1 cellular context compared by ENCODE assay signal in genomic region chr2:211396815-211397214, GRCh38.
TF ChIP-seq lines count a peak whose summit lies in the region.

No MANE protein-coding gene starts in this region.

TF ChIP-seq in HepG2, 621 proteins besides CTCF, POLR2A, EP300 and RAD21 (continued from another document):
- TF ChIP-seq ZNF687 (CRISPR knock-in tag; IDR thresholded peaks at IDR 0.05) (no peak), GLMP (CRISPR knock-in tag; IDR thresholded peaks at IDR 0.05; ENCODE audit: borderline replicate concordance) (no peak), SOX6 (IDR thresholded peaks at IDR 0.05) (no peak), SOX6 (CRISPR knock-in tag; IDR thresholded peaks at IDR 0.05) (no peak), FOXK2 (IDR thresholded peaks at IDR 0.05) (no peak), NFE2 (CRISPR knock-in tag; IDR thresholded peaks at IDR 0.05) (no peak), NR2F2 (IDR thresholded peaks at IDR 0.05; ENCODE audit: borderline replicate concordance, low read depth) (no peak), ZNF792 (CRISPR knock-in tag; IDR thresholded peaks at IDR 0.05) (no peak), FIP1L1 (IDR thresholded peaks at IDR 0.05; ENCODE audit: borderline replicate concordance, insufficient read depth, low read depth, low read length) (no peak), TFDP1 (CRISPR knock-in tag; IDR thresholded peaks at IDR 0.05; ENCODE audit: borderline replicate concordance) (no peak), IRF1 (CRISPR knock-in tag; IDR thresholded peaks at IDR 0.05; ENCODE audit: low read depth) (no peak)
